ENCODE assay signal across 1 cellular context in genomic region chr2:187003038-187003543, GRCh38.
TF ChIP-seq lines count a peak whose summit lies in the region.

No MANE protein-coding gene starts in this region.

TF ChIP-seq in K562, 482 proteins besides CTCF, POLR2A, EP300 and RAD21 (continued from another document and continues in another):
- peak; percentile 32; the same call in 1 of the 2 replicates for TF ChIP-seq REST (CRISPR knock-in tag; IDR thresholded peaks at IDR 0.05; ENCODE audit: low read depth)
- no peak for TF ChIP-seq ATF1 (CRISPR knock-in tag; IDR thresholded peaks at IDR 0.05)
- TF ChIP-seq ATF1 (tag; IDR thresholded peaks at IDR 0.05) = peak; percentile 91
- TF ChIP-seq CCNT2 (IDR thresholded peaks at IDR 0.05; ENCODE audit: borderline replicate concordance, extremely low read depth, insufficient read length, low read depth, low read length) = peak; percentile 37
- TF ChIP-seq ETV1 (tag; conservative IDR thresholded peaks at IDR 0.05; ENCODE audit: low read depth) = 0 out of 2 replicates have a peak, but pooled peaks have one; percentile 42
- TF ChIP-seq RBFOX2 (IDR thresholded peaks at IDR 0.05; ENCODE audit: low read depth, low read length) = peak; percentile 93
- peak; percentile 60 for TF ChIP-seq TAF9B (IDR thresholded peaks at IDR 0.05; ENCODE audit: partially characterized antibody)
- no peak for TF ChIP-seq MCM3 (IDR thresholded peaks at IDR 0.05)
- TF ChIP-seq, protein P1, sequence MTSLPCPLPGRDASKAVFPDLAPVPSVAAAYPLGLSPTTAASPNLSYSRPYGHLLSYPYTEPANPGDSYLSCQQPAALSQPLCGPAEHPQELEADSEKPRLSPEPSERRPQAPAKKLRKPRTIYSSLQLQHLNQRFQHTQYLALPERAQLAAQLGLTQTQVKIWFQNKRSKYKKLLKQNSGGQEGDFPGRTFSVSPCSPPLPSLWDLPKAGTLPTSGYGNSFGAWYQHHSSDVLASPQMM (CRISPR knock-in tag; IDR thresholded peaks at IDR 0.05) = no peak
- peak; percentile 77 for TF ChIP-seq ZNF197 (CRISPR knock-in tag; IDR thresholded peaks at IDR 0.05; ENCODE audit: low read depth)
- TF ChIP-seq YY1 (IDR thresholded peaks at IDR 0.05; ENCODE audit: borderline replicate concordance in 1 of 3, control insufficient read depth in 1 of 3, extremely low read depth in 1 of 3, insufficient read depth in 3 of 3, insufficient read length in 1 of 3, insufficient replicate concordance in 2 of 3, low read depth in 1 of 3, low read length in 2 of 3) = peak; percentile 37 to 94 (median 85)
- 0 out of 2 replicates have a peak, but pooled peaks have one; percentile 28 for TF ChIP-seq ZBTB12 (CRISPR knock-in tag; IDR thresholded peaks at IDR 0.05)
- TF ChIP-seq GABPB1 (CRISPR knock-in tag; IDR thresholded peaks at IDR 0.05) = peak; percentile 91
- 0 out of 2 replicates have a peak, but pooled peaks have one; percentile 46 for TF ChIP-seq GTF2E2 (tag; IDR thresholded peaks at IDR 0.05)
- no peak for TF ChIP-seq U2AF2 (optimal IDR thresholded peaks at IDR 0.05; ENCODE audit: low read depth, low read length)
- no peak for TF ChIP-seq ID3 (CRISPR knock-in tag; IDR thresholded peaks at IDR 0.05)
- peak; percentile 83; the same call in 1 of the 2 replicates for TF ChIP-seq ID3 (tag; IDR thresholded peaks at IDR 0.05)
- TF ChIP-seq TRIM24 (IDR thresholded peaks at IDR 0.05) = peak in 1 of 2 experiments; percentile 26; a peak in 1 of 4 replicates
- TF ChIP-seq TAF7 (tag; IDR thresholded peaks at IDR 0.05) = peak; percentile 91
- peak in 1 of 2 experiments; percentile 63; a peak in 1 of 4 replicates for TF ChIP-seq SIN3A (IDR thresholded peaks at IDR 0.05; ENCODE audit: borderline replicate concordance in 2 of 2, control insufficient read depth in 1 of 2, low read depth in 2 of 2, low read length in 2 of 2)
- TF ChIP-seq, protein P2, sequence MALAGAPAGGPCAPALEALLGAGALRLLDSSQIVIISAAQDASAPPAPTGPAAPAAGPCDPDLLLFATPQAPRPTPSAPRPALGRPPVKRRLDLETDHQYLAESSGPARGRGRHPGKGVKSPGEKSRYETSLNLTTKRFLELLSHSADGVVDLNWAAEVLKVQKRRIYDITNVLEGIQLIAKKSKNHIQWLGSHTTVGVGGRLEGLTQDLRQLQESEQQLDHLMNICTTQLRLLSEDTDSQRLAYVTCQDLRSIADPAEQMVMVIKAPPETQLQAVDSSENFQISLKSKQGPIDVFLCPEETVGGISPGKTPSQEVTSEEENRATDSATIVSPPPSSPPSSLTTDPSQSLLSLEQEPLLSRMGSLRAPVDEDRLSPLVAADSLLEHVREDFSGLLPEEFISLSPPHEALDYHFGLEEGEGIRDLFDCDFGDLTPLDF (CRISPR knock-in tag; IDR thresholded peaks at IDR 0.05) = peak; percentile 31; the same call in 1 of the 2 replicates
- TF ChIP-seq MBD2 (IDR thresholded peaks at IDR 0.05; ENCODE audit: borderline replicate concordance, low read depth) = peak; percentile 14; the same call in 1 of the 2 replicates
- TF ChIP-seq TAF1 (IDR thresholded peaks at IDR 0.05; ENCODE audit: control insufficient read depth, extremely low read depth, insufficient read depth, low read length, severe bottlenecking) = peak; percentile 82
- TF ChIP-seq HMGN3 (IDR thresholded peaks at IDR 0.05; ENCODE audit: borderline replicate concordance, extremely low read depth, insufficient read length, low read depth, low read length) = peak; percentile 55
- no peak for TF ChIP-seq GATAD2A (IDR thresholded peaks at IDR 0.05)
- TF ChIP-seq ZNF146 (CRISPR knock-in tag; IDR thresholded peaks at IDR 0.05; ENCODE audit: unreplicated experiment) = no peak
- TF ChIP-seq ZNF24 (IDR thresholded peaks at IDR 0.05) = 0 out of 2 replicates have a peak, but pooled peaks have one; percentile 7
- peak; percentile 82 for TF ChIP-seq ELF1 (tag; IDR thresholded peaks at IDR 0.05)
- 0 out of 4 replicates have a peak, but pooled peaks of 1 of the 2 experiments have one; percentile 30 for TF ChIP-seq NONO (IDR thresholded peaks at IDR 0.05; ENCODE audit: low read depth in 2 of 2, low read length in 1 of 2)
- TF ChIP-seq, protein P3, sequence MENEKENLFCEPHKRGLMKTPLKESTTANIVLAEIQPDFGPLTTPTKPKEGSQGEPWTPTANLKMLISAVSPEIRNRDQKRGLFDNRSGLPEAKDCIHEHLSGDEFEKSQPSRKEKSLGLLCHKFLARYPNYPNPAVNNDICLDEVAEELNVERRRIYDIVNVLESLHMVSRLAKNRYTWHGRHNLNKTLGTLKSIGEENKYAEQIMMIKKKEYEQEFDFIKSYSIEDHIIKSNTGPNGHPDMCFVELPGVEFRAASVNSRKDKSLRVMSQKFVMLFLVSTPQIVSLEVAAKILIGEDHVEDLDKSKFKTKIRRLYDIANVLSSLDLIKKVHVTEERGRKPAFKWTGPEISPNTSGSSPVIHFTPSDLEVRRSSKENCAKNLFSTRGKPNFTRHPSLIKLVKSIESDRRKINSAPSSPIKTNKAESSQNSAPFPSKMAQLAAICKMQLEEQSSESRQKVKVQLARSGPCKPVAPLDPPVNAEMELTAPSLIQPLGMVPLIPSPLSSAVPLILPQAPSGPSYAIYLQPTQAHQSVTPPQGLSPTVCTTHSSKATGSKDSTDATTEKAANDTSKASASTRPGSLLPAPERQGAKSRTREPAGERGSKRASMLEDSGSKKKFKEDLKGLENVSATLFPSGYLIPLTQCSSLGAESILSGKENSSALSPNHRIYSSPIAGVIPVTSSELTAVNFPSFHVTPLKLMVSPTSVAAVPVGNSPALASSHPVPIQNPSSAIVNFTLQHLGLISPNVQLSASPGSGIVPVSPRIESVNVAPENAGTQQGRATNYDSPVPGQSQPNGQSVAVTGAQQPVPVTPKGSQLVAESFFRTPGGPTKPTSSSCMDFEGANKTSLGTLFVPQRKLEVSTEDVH (IDR thresholded peaks at IDR 0.05; ENCODE audit: low read depth, partially characterized antibody) = peak; percentile 64
- TF ChIP-seq ZNF583 (CRISPR knock-in tag; IDR thresholded peaks at IDR 0.05) = 0 out of 2 replicates have a peak, but pooled peaks have one; percentile 47
- TF ChIP-seq EHMT2 (IDR thresholded peaks at IDR 0.05) = peak; percentile 97
- no peak for TF ChIP-seq ZNF586 (CRISPR knock-in tag; conservative IDR thresholded peaks at IDR 0.05)
- peak; percentile 94 for TF ChIP-seq GABPA (tag; conservative IDR thresholded peaks at IDR 0.05; ENCODE audit: low read depth)
- TF ChIP-seq HMGXB4 (CRISPR knock-in tag; IDR thresholded peaks at IDR 0.05) = 0 out of 2 replicates have a peak, but pooled peaks have one; percentile 48
- peak in 1 of 2 experiments; percentile 82; a peak in 1 of 3 replicates for TF ChIP-seq CBX3 (IDR thresholded peaks at IDR 0.05; ENCODE audit: borderline replicate concordance in 1 of 2, low read length in 2 of 2)
- peak; percentile 79 for TF ChIP-seq EP400 (IDR thresholded peaks at IDR 0.05)
- TF ChIP-seq HNRNPLL (IDR thresholded peaks at IDR 0.05; ENCODE audit: low read depth, low read length, poor library complexity, severe bottlenecking) = peak; percentile 36
- TF ChIP-seq EWSR1 (IDR thresholded peaks at IDR 0.05; ENCODE audit: borderline replicate concordance, low read depth, partially characterized antibody) = no peak
- peak; percentile 87 for TF ChIP-seq DMBX1 (CRISPR knock-in tag; IDR thresholded peaks at IDR 0.05; ENCODE audit: borderline replicate concordance)
- TF ChIP-seq CTBP1 (IDR thresholded peaks at IDR 0.05; ENCODE audit: borderline replicate concordance) = peak; percentile 63; the same call in 1 of the 2 replicates
- TF ChIP-seq, protein P4, sequence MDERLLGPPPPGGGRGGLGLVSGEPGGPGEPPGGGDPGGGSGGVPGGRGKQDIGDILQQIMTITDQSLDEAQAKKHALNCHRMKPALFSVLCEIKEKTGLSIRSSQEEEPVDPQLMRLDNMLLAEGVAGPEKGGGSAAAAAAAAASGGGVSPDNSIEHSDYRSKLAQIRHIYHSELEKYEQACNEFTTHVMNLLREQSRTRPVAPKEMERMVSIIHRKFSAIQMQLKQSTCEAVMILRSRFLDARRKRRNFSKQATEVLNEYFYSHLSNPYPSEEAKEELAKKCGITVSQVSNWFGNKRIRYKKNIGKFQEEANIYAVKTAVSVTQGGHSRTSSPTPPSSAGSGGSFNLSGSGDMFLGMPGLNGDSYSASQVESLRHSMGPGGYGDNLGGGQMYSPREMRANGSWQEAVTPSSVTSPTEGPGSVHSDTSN (CRISPR knock-in tag; IDR thresholded peaks at IDR 0.05; ENCODE audit: low read depth) = no peak
- TF ChIP-seq, protein P4 (tag; conservative IDR thresholded peaks at IDR 0.05; ENCODE audit: low read depth) = peak; percentile 56
- TF ChIP-seq ESRRA (IDR thresholded peaks at IDR 0.05; ENCODE audit: borderline replicate concordance, low read depth) = peak; percentile 33; the same call in 1 of the 2 replicates
